ENCODE assay signal across 14 cellular contexts in the genomic region with DNA sequence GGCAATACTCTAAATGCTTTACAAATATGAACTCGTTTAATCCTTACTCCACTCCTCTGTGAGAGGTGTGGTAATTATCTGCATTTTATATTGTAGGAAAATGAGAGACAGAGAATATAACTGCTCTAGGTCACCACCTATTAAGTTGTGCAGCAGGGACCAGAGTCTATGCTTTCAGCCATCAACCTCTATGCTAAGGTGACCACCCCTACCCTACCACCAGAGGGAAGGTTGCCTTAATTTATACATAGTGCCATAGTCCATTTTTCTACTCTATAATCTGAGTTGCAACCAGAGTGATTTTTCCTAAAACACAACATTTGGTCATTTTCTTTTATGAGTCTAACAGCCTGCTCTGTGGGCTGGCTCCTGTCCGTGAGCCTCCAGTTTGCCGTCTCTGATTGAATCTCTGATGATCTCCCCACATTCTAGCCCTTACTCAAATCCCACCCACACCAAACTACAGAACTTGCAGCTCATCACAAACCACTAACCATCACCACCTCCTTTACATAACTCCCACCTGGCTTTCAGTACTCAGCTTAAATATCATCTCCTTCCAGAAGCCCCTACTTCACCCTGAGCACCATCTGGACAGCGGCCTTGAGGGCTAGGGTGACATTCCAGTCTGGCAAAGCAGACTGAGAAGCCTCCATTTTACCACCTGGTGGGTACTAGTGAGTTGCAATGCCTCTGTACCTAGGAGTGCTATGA.
DNase-seq lines count a peak whose midpoint lies in the region; ATAC-seq and TF ChIP-seq lines count a peak whose summit lies in the region.
"Had no signal": no experiment of that assay in that cellular context is flagged by ENCODE, and none has a peak within 500 bp of the region (broad histone marks: within the 10 kb centered on the region; RNA-seq: fewer than 3 reads in every experiment).

No MANE protein-coding gene starts in this region.

- H3K4me1 ChIP-seq in HEK293 (ENCODE audit: control insufficient read depth, insufficient read depth, low read length): 0 out of 2 replicates have a peak, but pooled peaks cover 3% of the 10 kb centered on the region

- no peak overlapping the region for H3K4me3 Mint-ChIP-seq in activated naive CD4-positive, alpha-beta T cell treated with anti-CD3 and anti-CD28 coated beads, Interleukin-2, amount 10 ng/mL, durations not matched to agents 7 days and 5 days
- H3K4me3 Mint-ChIP-seq: activated naive CD8-positive, alpha-beta T cell; dendritic cell treated with granulocyte-macrophage colony-stimulating factor and Interleukin-4, amounts not matched to agents 40 ng/mL and 50 ng/mL, for 4 days; nephron had no signal

- POLR2A ChIA-PET in HEK293 (lab: Yijun Ruan, JAX): no interaction called here

- no peak overlapping the region for H3K4me3 ChIP-seq in HEK293 (ENCODE audit: low read depth, low read length)
- H3K4me3 ChIP-seq: GM23248 had no signal

- peaks cover 11% of the 10 kb centered on the region for H3K4me1 Mint-ChIP-seq in activated naive CD4-positive, alpha-beta T cell treated with anti-CD3 and anti-CD28 coated beads, Interleukin-2, amount 10 ng/mL, durations not matched to agents 7 days and 5 days
- H3K4me1 Mint-ChIP-seq: nephron had no signal

- TF ChIP-seq CTCF in HEK293 (tag by site-specific recombination; IDR thresholded peaks at IDR 0.05): no peak

- no peaks in the 10 kb centered on the region for H3K36me3 Mint-ChIP-seq in activated naive CD4-positive, alpha-beta T cell treated with anti-CD3 and anti-CD28 coated beads, Interleukin-2, amount 50 U/mL, for 72 hours
- no peaks in the 10 kb centered on the region for H3K36me3 Mint-ChIP-seq in activated naive CD4-positive, alpha-beta T cell treated with anti-CD3 and anti-CD28 coated beads, Interleukin-2, amount 10 ng/mL, durations not matched to agents 7 days and 5 days

- no peak for DNase-seq in activated naive CD4-positive, alpha-beta T cell treated with anti-CD3 and anti-CD28 coated beads, Interleukin-2, amount 50 U/mL, for 72 hours (ENCODE audit: low spot score in 2 of 2)
- no peak for DNase-seq in activated naive CD4-positive, alpha-beta T cell treated with anti-CD3 and anti-CD28 coated beads, Interleukin-2, amount 10 ng/mL, durations not matched to agents 7 days and 5 days
- peak; percentile 21 for DNase-seq in stimulated activated naive CD8-positive, alpha-beta T cell treated with anti-CD3 and anti-CD28 coated beads, Interleukin-15, Interleukin-2, amounts not matched to agents 100 U/mL and 50 U/mL, for 24 hours
- no peak for DNase-seq in activated CD4-positive, alpha-beta T cell treated with anti-CD3 and anti-CD28 coated beads for 4 hours
- DNase-seq: GM23248; NCI-H187 treated with DMSO at 0.1 percent for 48 hours; stimulated activated naive CD4-positive, alpha-beta T cell treated with Interleukin-2 at 50 U/mL for 16 hours had no signal

- ATAC-seq in activated naive CD4-positive, alpha-beta T cell treated with anti-CD3 and anti-CD28 coated beads, Interleukin-2, amount 50 U/mL, for 72 hours: peak; percentile 50 to 83
- ATAC-seq in HG03442 (IDR thresholded peaks at IDR 0.05; ENCODE audit: unreplicated experiment) (peak; percentile 83), GM18861 (IDR thresholded peaks at IDR 0.05; ENCODE audit: unreplicated experiment) (no peak), GM21381 (IDR thresholded peaks at IDR 0.05; ENCODE audit: unreplicated experiment) (no peak)
- ATAC-seq in stimulated activated naive CD8-positive, alpha-beta T cell treated with anti-CD3 and anti-CD28 coated beads, Interleukin-15, Interleukin-2, amounts not matched to agents 100 U/mL and 50 U/mL, for 24 hours: peak; percentile 90

- CTCF ChIA-PET in activated naive CD4-positive, alpha-beta T cell treated with anti-CD3 and anti-CD28 coated beads, Interleukin-2, amount 10 ng/mL, durations not matched to agents 7 days and 5 days (lab: Charles Lee): interaction anchor here (1.2 to 3.6 kb wide), 4 partner anchors 10 to 370 kb away, joined by 3 to 11 read pairs (median 5); no protein-coding TSS in a partner anchor
- CTCF ChIA-PET in HEK293 (lab: Yijun Ruan, JAX): interaction anchor here (0.6 to 1.1 kb wide), 4 partner anchors 9 to 230 kb away, joined by 3 to 4 read pairs (median 3); no protein-coding TSS in a partner anchor

- no peaks in the 10 kb centered on the region for H3K36me3 ChIP-seq in HEK293 (ENCODE audit: control insufficient read depth in 2 of 2, insufficient read depth in 1 of 2, low read length in 2 of 2)

- no peaks in the 10 kb centered on the region for H3K9me3 Mint-ChIP-seq in activated naive CD4-positive, alpha-beta T cell treated with anti-CD3 and anti-CD28 coated beads, Interleukin-2, amount 50 U/mL, for 72 hours
- H3K9me3 Mint-ChIP-seq in activated naive CD4-positive, alpha-beta T cell treated with anti-CD3 and anti-CD28 coated beads, Interleukin-2, amount 10 ng/mL, durations not matched to agents 7 days and 5 days: no peaks in the 10 kb centered on the region
- H3K9me3 Mint-ChIP-seq: nephron had no signal

- no peaks in the 10 kb centered on the region for H3K9me3 ChIP-seq in HEK293 (ENCODE audit: control insufficient read depth, insufficient read depth, low read depth, low read length)

- H3K27me3 Mint-ChIP-seq in activated naive CD4-positive, alpha-beta T cell treated with anti-CD3 and anti-CD28 coated beads, Interleukin-2, amount 10 ng/mL, durations not matched to agents 7 days and 5 days: peaks cover 10% of the 10 kb centered on the region
- H3K27me3 Mint-ChIP-seq: activated naive CD8-positive, alpha-beta T cell; dendritic cell treated with granulocyte-macrophage colony-stimulating factor and Interleukin-4, amounts not matched to agents 40 ng/mL and 50 ng/mL, for 4 days had no signal

- no peak overlapping the region for H3K27ac Mint-ChIP-seq in activated naive CD4-positive, alpha-beta T cell treated with anti-CD3 and anti-CD28 coated beads, Interleukin-2, amount 50 U/mL, for 72 hours
- H3K27ac Mint-ChIP-seq in activated naive CD4-positive, alpha-beta T cell treated with anti-CD3 and anti-CD28 coated beads, Interleukin-2, amount 10 ng/mL, durations not matched to agents 7 days and 5 days: no peak overlapping the region
- H3K27ac Mint-ChIP-seq: activated naive CD8-positive, alpha-beta T cell; dendritic cell treated with granulocyte-macrophage colony-stimulating factor and Interleukin-4, amounts not matched to agents 40 ng/mL and 50 ng/mL, for 4 days; nephron had no signal

- H3K27ac ChIP-seq in HEK293 (ENCODE audit: extremely low read depth, low read depth, low read length): no peak overlapping the region
- H3K27ac ChIP-seq: GM23248 had no signal

TF ChIP-seq in HEK293, 187 proteins besides CTCF, POLR2A, EP300 and RAD21:
- TF ChIP-seq BCL11A (tag by site-specific recombination; IDR thresholded peaks at IDR 0.05; ENCODE audit: low read depth) (no peak), ZFHX2 (tag by site-specific recombination; conservative IDR thresholded peaks at IDR 0.05) (peak; percentile 41; the same call in 1 of the 2 replicates), ZEB2 (tag by site-specific recombination; IDR thresholded peaks at IDR 0.05) (no peak), ZNF302 (tag by site-specific recombination; IDR thresholded peaks at IDR 0.05; ENCODE audit: low read depth) (no peak), EGR2 (tag by site-specific recombination; IDR thresholded peaks at IDR 0.05; ENCODE audit: low read depth) (peak; percentile 58), ZNF555 (tag by site-specific recombination; conservative IDR thresholded peaks at IDR 0.05) (no peak)

Comparison
In these comparisons a context has a peak if more than half of its experiments do, and no peak if none do; other contexts are left out.
1. ATAC-seq: peak in activated naive CD4-positive, alpha-beta T cell treated with anti-CD3 and anti-CD28 coated beads, Interleukin-2, amount 50 U/mL, for 72 hours (2 of 2), HG03442 (single experiment) and stimulated activated naive CD8-positive, alpha-beta T cell treated with anti-CD3 and anti-CD28 coated beads, Interleukin-15, Interleukin-2, amounts not matched to agents 100 U/mL and 50 U/mL, for 24 hours (single experiment); none in GM18861 (single experiment) and GM21381 (single experiment).